Comparison of ENCODE assay signal across 8 cellular contexts in the genomic region with DNA sequence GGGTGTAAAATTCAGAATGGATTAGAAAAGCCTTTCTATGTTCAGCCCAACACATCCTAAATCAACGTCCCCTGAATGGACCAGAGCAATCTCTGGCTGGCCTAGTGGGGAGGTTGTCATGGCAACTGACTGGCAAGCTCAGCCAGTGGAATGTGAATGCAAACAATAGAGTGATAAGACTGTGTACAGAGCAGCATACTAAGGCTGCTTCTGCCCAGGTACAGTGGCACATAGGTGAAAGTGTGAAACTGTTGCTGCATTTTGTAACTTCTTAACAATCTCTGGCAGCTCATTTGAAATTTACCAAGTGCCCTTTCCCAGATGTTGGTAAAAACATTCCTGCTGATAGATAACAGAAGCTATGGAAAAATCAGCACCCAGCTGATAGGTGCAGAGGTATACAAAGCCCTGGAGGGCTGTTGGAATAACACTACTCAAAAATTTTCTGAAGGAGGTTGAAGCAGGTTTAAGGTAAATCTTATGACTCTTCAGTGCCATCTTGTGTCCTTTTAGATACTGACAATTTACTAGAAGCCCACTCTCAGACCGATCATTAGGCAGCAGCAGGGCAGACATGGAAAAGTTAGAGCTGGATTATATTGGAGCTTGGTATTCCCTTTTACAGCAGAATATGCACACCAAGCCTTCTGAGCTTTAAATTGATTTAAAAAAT.
A peak's percentile ranks its signal among the peaks of the same experiment; 100 is the strongest.
DNase-seq lines count a peak whose midpoint lies in the region; ATAC-seq and TF ChIP-seq lines count a peak whose summit lies in the region.

No MANE protein-coding gene starts in this region.

- H3K36me3 ChIP-seq in neural cell (ENCODE audit: insufficient read depth, low read length): no peaks in the 10 kb centered on the region

- peak overlapping the region; percentile 49 for H3K9ac ChIP-seq in neural cell (ENCODE audit: low read length)

- H3K9me3 ChIP-seq in neural cell (ENCODE audit: low read length): no peaks in the 10 kb centered on the region

- peak overlapping the region; percentile 41 for H3K4me2 ChIP-seq in neural cell (ENCODE audit: low read length)

- H3K79me2 ChIP-seq in neural cell (replicated peaks; ENCODE audit: insufficient read depth, low read length): no peaks in the 10 kb centered on the region

- peak; percentile 66 for TF ChIP-seq EP300 in neural cell (conservative IDR thresholded peaks at IDR 0.05; ENCODE audit: poor library complexity, severe bottlenecking)

- peaks cover 3% of the 10 kb centered on the region for H3F3A ChIP-seq in neural cell (ENCODE audit: insufficient read depth, low read length, poor library complexity, severe bottlenecking)

- H2AFZ ChIP-seq in neural cell (ENCODE audit: low read depth, low read length): no peak overlapping the region

- no peak overlapping the region for H3K4me3 ChIP-seq in fibroblast of mammary gland (ENCODE audit: control insufficient read depth, low read depth, low read length)
- H3K4me3 ChIP-seq in neural cell (ENCODE audit: low read length): peak overlapping the region; percentile 26

- no peak for ATAC-seq in GM21825 (IDR thresholded peaks at IDR 0.05; ENCODE audit: unreplicated experiment)

- H4K20me1 ChIP-seq in neural cell (ENCODE audit: insufficient read depth): no peaks in the 10 kb centered on the region

- no peaks in the 10 kb centered on the region for H3K27me3 ChIP-seq in neural cell (ENCODE audit: insufficient read depth, low read depth, low read length)

- H3K27ac ChIP-seq in neural cell (ENCODE audit: low read length): peak overlapping the region; percentile 80

- peak; percentile 92 for TF ChIP-seq RAD21 in neural cell (conservative IDR thresholded peaks at IDR 0.05)

- no peaks in the 10 kb centered on the region for H3K9me2 ChIP-seq in neural cell (ENCODE audit: insufficient read depth, low read length)

- DNase-seq in A172 (ENCODE audit: low spot score): peak; percentile 40
- DNase-seq in GM10266 (ENCODE audit: extremely low spot score): peak; percentile 26
- peak; percentile 58 for DNase-seq in HuH-7 (ENCODE audit: low spot score)
- peak; percentile 30 for DNase-seq in SHP77 treated with DMSO at 0.1 percent for 48 hours (lab: John Stamatoyannopoulos, UW)
- DNase-seq in fibroblast of mammary gland (ENCODE audit: low read depth): peak; percentile 48
- no peak for DNase-seq in GM19240 (ENCODE audit: insufficient read length, low spot score)

- TF ChIP-seq CTCF in GM10266 (IDR thresholded peaks at IDR 0.05; ENCODE audit: control insufficient read depth, insufficient read depth, low read depth, missing control alignments) (peak; percentile 41), fibroblast of mammary gland (conservative IDR thresholded peaks at IDR 0.05; ENCODE audit: control insufficient read depth, insufficient read depth, low read depth, low read length) (peak; percentile 47), neural cell (IDR thresholded peaks at IDR 0.05; ENCODE audit: poor library complexity, severe bottlenecking) (peak; percentile 88)

TF ChIP-seq in neural cell, 6 proteins besides CTCF, POLR2A, EP300 and RAD21:
- TF ChIP-seq REST (IDR thresholded peaks at IDR 0.05; ENCODE audit: borderline replicate concordance) (peak; percentile 83), MXI1 (conservative IDR thresholded peaks at IDR 0.05; ENCODE audit: poor library complexity, severe bottlenecking) (peak; percentile 34), POLR2AphosphoS5 (IDR thresholded peaks at IDR 0.05) (peak; percentile 21), EZH2 (IDR thresholded peaks at IDR 0.05; ENCODE audit: borderline replicate concordance, insufficient read depth, low read length, poor library complexity, severe bottlenecking) (no peak), SMC3 (conservative IDR thresholded peaks at IDR 0.05; ENCODE audit: poor library complexity) (peak; percentile 94), TAF1 (IDR thresholded peaks at IDR 0.05; ENCODE audit: low read depth) (no peak)
